ENCODE assay signal across 21 cellular contexts in genomic region chr5:1778138-1779020, GRCh38.
"Had no signal": no experiment of that assay in that cellular context is flagged by ENCODE, and none has a peak within 500 bp of the region (broad histone marks: within the 10 kb centered on the region; RNA-seq: fewer than 3 reads in every experiment).

No MANE protein-coding gene starts in this region.

- H3K4me3 ChIP-seq: ascending aorta had no signal

- H3K27ac Mint-ChIP-seq: activated naive CD4-positive, alpha-beta T cell treated with anti-CD3 and anti-CD28 coated beads, Interleukin-2, amount 10 ng/mL, durations not matched to agents 7 days and 5 days; activated T-helper 2 cell treated with anti-CD3 and anti-CD28 coated beads, Interferon-gamma antibody, Interleukin-2, Interleukin-4, amounts not matched to agents 10 μg/mL and 5 μg/mL and 100 μg/mL, durations not matched to agents 14 hours and 24 hours and 36 hours; mesothelial cell of epicardium; naive thymus-derived CD8-positive, alpha-beta T cell had no signal

- DNase-seq: activated CD4-positive, alpha-beta T cell treated with anti-CD3 and anti-CD28 coated beads for 1 hour; activated CD4-positive, alpha-beta T cell treated with anti-CD3 and anti-CD28 coated beads, Interleukin-2, amount 50 U/mL, for 4 hours; activated CD8-positive, alpha-beta memory T cell treated with anti-CD3 and anti-CD28 coated beads for 24 hours; activated CD8-positive, alpha-beta memory T cell treated with anti-CD3 and anti-CD28 coated beads, Interleukin-2, amount 50 U/mL, for 48 hours; activated T-cell treated with anti-CD3 and anti-CD28 coated beads, Interleukin-2, amount 50 U/mL, for 4 hours; brain microvascular endothelial cell; central memory CD4-positive, alpha-beta T cell; effector memory CD4-positive, alpha-beta T cell; foreskin keratinocyte; mammary epithelial cell; naive thymus-derived CD8-positive, alpha-beta T cell; SK-N-SH; stimulated activated CD4-positive, alpha-beta T cell treated with anti-CD3 and anti-CD28 coated beads, Interleukin-4, amount 100 ng/mL, for 1 hour; stimulated activated naive CD4-positive, alpha-beta T cell; WERI-Rb-1 had no signal

- H3K36me3 Mint-ChIP-seq: activated naive CD4-positive, alpha-beta T cell treated with anti-CD3 and anti-CD28 coated beads, Interleukin-2, amount 10 ng/mL, durations not matched to agents 7 days and 5 days; mesothelial cell of epicardium; naive thymus-derived CD8-positive, alpha-beta T cell had no signal

- H3K9me3 ChIP-seq: ascending aorta, SK-N-SH had no signal

- H3K4me1 ChIP-seq: ascending aorta, foreskin keratinocyte, parathyroid adenoma had no signal

- H3K27me3 ChIP-seq: ascending aorta, brain microvascular endothelial cell had no signal

- H3K36me3 ChIP-seq: ascending aorta, brain microvascular endothelial cell, WERI-Rb-1 had no signal

- H3K27ac ChIP-seq: ascending aorta, brain microvascular endothelial cell, foreskin keratinocyte, parathyroid adenoma, WERI-Rb-1 had no signal

- H3K4me2 ChIP-seq: SK-N-SH had no signal

- H3K4me3 Mint-ChIP-seq: activated naive CD4-positive, alpha-beta T cell treated with anti-CD3 and anti-CD28 coated beads, Interleukin-2, amount 10 ng/mL, durations not matched to agents 7 days and 5 days; activated T-cell treated with anti-CD3 and anti-CD28 coated beads, Interleukin-2, amount 50 U/mL, for 4 hours; mesothelial cell of epicardium; naive thymus-derived CD8-positive, alpha-beta T cell had no signal

- ATAC-seq: activated T-cell treated with anti-CD3 and anti-CD28 coated beads, Interleukin-2, amount 50 U/mL, for 4 hours; foreskin keratinocyte; left lobe of liver; naive thymus-derived CD8-positive, alpha-beta T cell had no signal

- H3K79me2 ChIP-seq: parathyroid adenoma had no signal

- H2AFZ ChIP-seq: parathyroid adenoma had no signal

- H3K9me3 Mint-ChIP-seq: activated naive CD4-positive, alpha-beta T cell treated with anti-CD3 and anti-CD28 coated beads, Interleukin-2, amount 10 ng/mL, durations not matched to agents 7 days and 5 days; activated T-cell treated with anti-CD3 and anti-CD28 coated beads, Interleukin-2, amount 50 U/mL, for 4 hours; activated T-helper 2 cell treated with anti-CD3 and anti-CD28 coated beads, Interferon-gamma antibody, Interleukin-2, Interleukin-4, amounts not matched to agents 10 μg/mL and 5 μg/mL and 100 μg/mL, durations not matched to agents 14 hours and 24 hours and 36 hours; naive thymus-derived CD8-positive, alpha-beta T cell had no signal
